ENCODE assay signal across 15 cellular contexts in genomic region chr2:147487980-147488289, GRCh38.
A peak's percentile ranks its signal among the peaks of the same experiment; 100 is the strongest.
DNase-seq lines count a peak whose midpoint lies in the region; ATAC-seq and TF ChIP-seq lines count a peak whose summit lies in the region.
"Had no signal": no experiment of that assay in that cellular context is flagged by ENCODE, and none has a peak within 500 bp of the region (broad histone marks: within the 10 kb centered on the region; RNA-seq: fewer than 3 reads in every experiment).

No MANE protein-coding gene starts in this region.

- no peaks in the 10 kb centered on the region for H3K27me3 Mint-ChIP-seq in GM23338 (ENCODE audit: insufficient read depth, low read depth, poor library complexity)
- no peaks in the 10 kb centered on the region for H3K27me3 Mint-ChIP-seq in effector memory CD8-positive, alpha-beta T cell
- H3K27me3 Mint-ChIP-seq: CD4-positive, alpha-beta T cell had no signal

- H3K27me3 ChIP-seq in GM23338 (ENCODE audit: insufficient read depth) (no peaks in the 10 kb centered on the region), hepatocyte (no peaks in the 10 kb centered on the region), neuronal stem cell (ENCODE audit: control insufficient read depth in 3 of 3, insufficient read depth in 3 of 3, low read depth in 1 of 3, low read length in 3 of 3) (no peaks in the 10 kb centered on the region), right atrium auricular region (no peaks in the 10 kb centered on the region)
- H3K27me3 ChIP-seq: BLaER1 treated with 17β-estradiol and CSF1 and Interleukin-3, amounts not matched to agents 10 nM and 100 nM had no signal

- H3K4me1 Mint-ChIP-seq in GM23338: peaks cover 59% of the 10 kb centered on the region
- H3K4me1 Mint-ChIP-seq in effector memory CD8-positive, alpha-beta T cell (ENCODE audit: low read depth in 2 of 2): peaks cover 0 to 5% of the 10 kb centered on the region in 2 donors

- H3F3A ChIP-seq in GM23338 (replicated peaks; ENCODE audit: low read depth): no peaks in the 10 kb centered on the region

- ATAC-seq in GM23338 (no peak), GM18519 (IDR thresholded peaks at IDR 0.05; ENCODE audit: low FRiP score, unreplicated experiment) (no peak)
- no peak for ATAC-seq in effector memory CD8-positive, alpha-beta T cell (replicated peaks)

- H2BK15ac ChIP-seq in neuronal stem cell (ENCODE audit: low read length): no peak overlapping the region

- no peak overlapping the region for H3K23ac ChIP-seq in neuronal stem cell (ENCODE audit: low read depth, low read length, poor library complexity)

- H2AFZ ChIP-seq in GM23338 (0 out of 2 replicates have a peak overlapping the region, but pooled peaks have one; percentile 13), hepatocyte (no peak overlapping the region), neuronal stem cell (ENCODE audit: low read length) (peak overlapping the region; percentile 62)

- H3K27ac ChIP-seq in GM23338 (ENCODE audit: low read depth): no peak overlapping the region
- H3K27ac ChIP-seq in hepatocyte: peak overlapping the region; percentile 1
- H3K27ac ChIP-seq in neuronal stem cell (replicated peaks; ENCODE audit: low read length): no peak overlapping the region
- no peak overlapping the region for H3K27ac ChIP-seq in right atrium auricular region
- H3K27ac ChIP-seq: BLaER1 treated with 17β-estradiol and CSF1 and Interleukin-3, amounts not matched to agents 10 nM and 100 nM had no signal

- H2BK120ac ChIP-seq in neuronal stem cell (ENCODE audit: low read depth, low read length): no peak overlapping the region

- no peak overlapping the region for H3K27ac Mint-ChIP-seq in GM23338
- H3K27ac Mint-ChIP-seq in effector memory CD8-positive, alpha-beta T cell: no peak overlapping the region
- H3K27ac Mint-ChIP-seq: CD4-positive, alpha-beta T cell had no signal

- no peaks in the 10 kb centered on the region for H3K79me1 ChIP-seq in neuronal stem cell (ENCODE audit: low read depth, low read length)

- H3K4me1 ChIP-seq in GM23338 (ENCODE audit: insufficient read depth): peaks cover 49% of the 10 kb centered on the region
- H3K4me1 ChIP-seq in hepatocyte (ENCODE audit: insufficient read depth): peaks cover 17% of the 10 kb centered on the region
- H3K4me1 ChIP-seq in neuronal stem cell (ENCODE audit: control insufficient read depth in 2 of 2, insufficient read depth in 1 of 2, low read depth in 1 of 2, low read length in 2 of 2): peaks cover 0 to 5% of the 10 kb centered on the region in 2 donors
- H3K4me1 ChIP-seq in right atrium auricular region: no peaks in the 10 kb centered on the region

- no peak overlapping the region for H3K4ac ChIP-seq in neuronal stem cell (ENCODE audit: low read length)

- H3K36me3 ChIP-seq in GM23338 (ENCODE audit: insufficient read depth) (no peaks in the 10 kb centered on the region), hepatocyte (replicated peaks; ENCODE audit: insufficient read depth, low read depth) (no peaks in the 10 kb centered on the region), neuronal stem cell (replicated peaks in 1 of 2; ENCODE audit: control insufficient read depth in 2 of 2, insufficient read depth in 2 of 2, low read length in 2 of 2) (no peaks in the 10 kb centered on the region), right atrium auricular region (no peaks in the 10 kb centered on the region)
- H3K36me3 ChIP-seq: BLaER1 treated with 17β-estradiol and CSF1 and Interleukin-3, amounts not matched to agents 10 nM and 100 nM had no signal

- H3K4me2 ChIP-seq in GM23338 (0 out of 2 replicates have a peak overlapping the region, but pooled peaks have one; percentile 19), hepatocyte (no peak overlapping the region), neuronal stem cell (ENCODE audit: insufficient read depth, low read length, poor library complexity, severe bottlenecking) (no peak overlapping the region)
- H3K4me2 ChIP-seq: BLaER1 treated with 17β-estradiol and CSF1 and Interleukin-3, amounts not matched to agents 10 nM and 100 nM had no signal

- H3K9me2 ChIP-seq in GM23338 (ENCODE audit: insufficient read depth) (peaks cover 8% of the 10 kb centered on the region; the same call in 1 of the 2 replicates), hepatocyte (replicated peaks; ENCODE audit: insufficient read depth) (no peaks in the 10 kb centered on the region)

- 92% methylated on average over 2 of the region's 2 CpGs for WGBS in hepatocyte (ENCODE audit: low lambda C conversion rate, missing lambda C conversion rate)
- 100% methylated on average over 1 of the region's 2 CpGs; no CpG with 5 or more reads in 1 of the 2 donors for WGBS in neuronal stem cell (ENCODE audit: extremely low coverage in 2 of 2, insufficient read length in 2 of 2, insufficient replicate concordance in 1 of 2), 2 donors

- H3K79me2 ChIP-seq in GM23338 (replicated peaks; ENCODE audit: insufficient read depth): no peaks in the 10 kb centered on the region
- no peaks in the 10 kb centered on the region for H3K79me2 ChIP-seq in hepatocyte

- no peak overlapping the region for H3K14ac ChIP-seq in neuronal stem cell (ENCODE audit: low read length)

- H3K9me3 ChIP-seq in hepatocyte (ENCODE audit: low read depth) (no peaks in the 10 kb centered on the region), neuronal stem cell (replicated peaks in 1 of 2; ENCODE audit: control insufficient read depth in 2 of 2, insufficient read depth in 1 of 2, low read depth in 1 of 2, low read length in 2 of 2) (no peaks in the 10 kb centered on the region), right atrium auricular region (no peaks in the 10 kb centered on the region)
- H3K9me3 ChIP-seq: BLaER1 treated with 17β-estradiol and CSF1 and Interleukin-3, amounts not matched to agents 10 nM and 100 nM had no signal

- H3K36me3 Mint-ChIP-seq in GM23338 (ENCODE audit: low read depth): no peaks in the 10 kb centered on the region
- H3K36me3 Mint-ChIP-seq in effector memory CD8-positive, alpha-beta T cell (ENCODE audit: insufficient read depth): no peaks in the 10 kb centered on the region

- no peak overlapping the region for H3K9ac ChIP-seq in neuronal stem cell (ENCODE audit: low read depth, low read length, poor library complexity)
- H3K9ac ChIP-seq: BLaER1 treated with 17β-estradiol and CSF1 and Interleukin-3, amounts not matched to agents 10 nM and 100 nM had no signal

- H4K20me1 ChIP-seq in GM23338 (replicated peaks; ENCODE audit: insufficient read depth): no peaks in the 10 kb centered on the region
- H4K20me1 ChIP-seq in hepatocyte (ENCODE audit: insufficient read depth, poor library complexity, severe bottlenecking): no peaks in the 10 kb centered on the region
- H4K20me1 ChIP-seq: BLaER1 treated with 17β-estradiol and CSF1 and Interleukin-3, amounts not matched to agents 10 nM and 100 nM had no signal

- no peak overlapping the region for H4K91ac ChIP-seq in neuronal stem cell (ENCODE audit: low read depth, low read length, poor library complexity)

- H2AK5ac ChIP-seq in neuronal stem cell (ENCODE audit: low read depth, low read length): no peak overlapping the region

- DNase-seq in GM23338 (ENCODE audit: low spot score) (no peak), LNCaP clone FGC (ENCODE audit: low read depth) (peak; percentile 80), hepatocyte (ENCODE audit: low spot score) (no peak), neuronal stem cell (ENCODE audit: low spot score) (no peak), NCI-H524 treated with DMSO at 0.1 percent for 48 hours (lab: John Stamatoyannopoulos, UW) (no peak), right atrium auricular region (ENCODE audit: low spot score) (no peak)
- DNase-seq in effector memory CD8-positive, alpha-beta T cell: no peak
- DNase-seq: ACHN; Calu3; CD4-positive, alpha-beta T cell; DMS 273 treated with DMSO at 0.1 percent for 48 hours; HCEC 1CT had no signal

- H2BK12ac ChIP-seq in neuronal stem cell (ENCODE audit: low read length): no peak overlapping the region

- H2BK5ac ChIP-seq in neuronal stem cell (ENCODE audit: low read length): no peak overlapping the region

- TF ChIP-seq CTCF in GM23338 (conservative IDR thresholded peaks at IDR 0.05; ENCODE audit: low read depth in 2 of 2): no peak
- TF ChIP-seq CTCF in LNCaP clone FGC (IDR thresholded peaks at IDR 0.05; ENCODE audit: control insufficient read depth, extremely low read depth, insufficient read depth): no peak
- no peak for TF ChIP-seq CTCF in hepatocyte (IDR thresholded peaks at IDR 0.05; ENCODE audit: poor library complexity)
- TF ChIP-seq CTCF in right atrium auricular region (IDR thresholded peaks at IDR 0.05): no peak

- H3K18ac ChIP-seq in neuronal stem cell (ENCODE audit: low read length): no peak overlapping the region

- H4K8ac ChIP-seq in neuronal stem cell (ENCODE audit: low read depth, low read length): no peak overlapping the region

- H3K9me3 Mint-ChIP-seq in GM23338: no peaks in the 10 kb centered on the region
- H3K9me3 Mint-ChIP-seq in effector memory CD8-positive, alpha-beta T cell: peaks cover 0 to 1% of the 10 kb centered on the region in 2 donors
- H3K9me3 Mint-ChIP-seq: CD4-positive, alpha-beta T cell had no signal

- no peak overlapping the region for H3K4me3 ChIP-seq in GM23338
- H3K4me3 ChIP-seq in LNCaP clone FGC (ENCODE audit: low read depth, low read length): no peak overlapping the region
- H3K4me3 ChIP-seq in hepatocyte: no peak overlapping the region
- no peak overlapping the region for H3K4me3 ChIP-seq in neuronal stem cell (ENCODE audit: low read length in 2 of 2)
- no peak overlapping the region for H3K4me3 ChIP-seq in right atrium auricular region
- H3K4me3 ChIP-seq: BLaER1 treated with 17β-estradiol and CSF1 and Interleukin-3, amounts not matched to agents 10 nM and 100 nM; GM12878 had no signal

- H3K4me3 Mint-ChIP-seq in GM23338: no peak overlapping the region
- no peak overlapping the region for H3K4me3 Mint-ChIP-seq in effector memory CD8-positive, alpha-beta T cell
- H3K4me3 Mint-ChIP-seq: CD4-positive, alpha-beta T cell had no signal
